In genomic region chr3:30227571-30228301, GRCh38 we compare ENCODE assay signal across 9 cellular contexts.
DNase-seq lines count a peak whose midpoint lies in the region; ATAC-seq, FAIRE-seq and TF ChIP-seq lines count a peak whose summit lies in the region.
"Had no signal": no experiment of that assay in that cellular context is flagged by ENCODE, and none has a peak within 500 bp of the region (broad histone marks: within the 10 kb centered on the region; RNA-seq: fewer than 3 reads in every experiment).

No MANE protein-coding gene starts in this region.

- H3K14ac ChIP-seq in H9 (ENCODE audit: insufficient read depth, low read length), result no peak overlapping the region

- H3K9me3 ChIP-seq in A549, result peaks cover 22% of the 10 kb centered on the region; the same call in 1 of the 3 replicates
- no peaks in the 10 kb centered on the region for H3K9me3 ChIP-seq in adipocyte (ENCODE audit: control insufficient read depth, low read length)
- no peaks in the 10 kb centered on the region for H3K9me3 ChIP-seq in H9 (ENCODE audit: control insufficient read depth, low read depth, low read length)

- H3K56ac ChIP-seq in H9 (ENCODE audit: insufficient read length, low read depth, low read length), result no peak overlapping the region

- H3T11ph ChIP-seq in H9 (ENCODE audit: low read length), result no peak overlapping the region

- H3K4me1 ChIP-seq in A549 (peaks cover 24% of the 10 kb centered on the region), adipocyte (ENCODE audit: control insufficient read depth, insufficient read depth, low read length) (peaks cover 43% of the 10 kb centered on the region), H9 (ENCODE audit: insufficient read depth, low read length) (no peaks in the 10 kb centered on the region; the same call in 1 of the 2 replicates)

- H3K27me3 Mint-ChIP-seq in H9 (ENCODE audit: low read depth), result no peaks in the 10 kb centered on the region

- H4K5ac ChIP-seq in H9 (ENCODE audit: insufficient read length, low read depth, low read length), result no peak overlapping the region

- no peak overlapping the region for H2BK20ac ChIP-seq in H9 (ENCODE audit: low read depth, low read length, poor library complexity, severe bottlenecking)

- FAIRE-seq in A549 (lab: Jason Lieb, UNC), result peak; percentile 99

- H3K36me3 ChIP-seq in adipocyte (ENCODE audit: control insufficient read depth, insufficient read depth, low read length, severe bottlenecking), result no peaks in the 10 kb centered on the region

- H3K79me2 ChIP-seq in H9 (ENCODE audit: insufficient read depth, low read length), result no peaks in the 10 kb centered on the region

- CTCF ChIA-PET in A549 (lab: Yijun Ruan, JAX), result interaction anchor here (1.2 kb wide), 1 partner anchor 28 kb away, joined by 3 read pairs; no protein-coding TSS in a partner anchor

- H3K9me3 Mint-ChIP-seq in H9, result 0 out of 5 replicates have a peak, but pooled peaks cover 0 to 2% of the 10 kb centered on the region in 2 experiments

- no peak overlapping the region for H2BK12ac ChIP-seq in H9 (ENCODE audit: insufficient read length, low read depth, low read length)

- WGBS in A549 (ENCODE audit: missing lambda C conversion rate), result 4% methylated on average over 2 of the region's 2 CpGs
- WGBS in H9 (ENCODE audit: extremely low coverage, insufficient read length, low lambda C conversion rate), result no CpG with 5 or more reads among the region's 2 CpGs

- no peak overlapping the region for H2AK5ac ChIP-seq in H9 (ENCODE audit: insufficient read length, low read length)

- no peaks in the 10 kb centered on the region for H3K27me3 ChIP-seq in adipocyte (replicated peaks; ENCODE audit: control insufficient read depth, insufficient read depth, low read length)
- H3K27me3 ChIP-seq in H9 (ENCODE audit: insufficient read depth, low read length), result no peaks in the 10 kb centered on the region

- peak in 1 of 2 experiments; percentile 82; a peak in 4 of 5 replicates for TF ChIP-seq RAD21 in A549 (conservative IDR thresholded peaks at IDR 0.05 in 1 of 2, IDR thresholded peaks at IDR 0.05 in 1 of 2)

- H3K4me2 ChIP-seq in A549, result peak overlapping the region; percentile 41
- no peak overlapping the region for H3K4me2 ChIP-seq in H9 (ENCODE audit: insufficient read depth, insufficient read length, low read length)

- POLR2A ChIA-PET in A549 (lab: Yijun Ruan, JAX), result interaction anchor here (1.0 kb wide), 1 partner anchor 378 kb away, joined by 4 read pairs; no protein-coding TSS in a partner anchor

- no peak for TF ChIP-seq CTCF in A549 (IDR thresholded peaks at IDR 0.05)
- TF ChIP-seq CTCF in H9 (conservative IDR thresholded peaks at IDR 0.05), result no peak

- no peak overlapping the region for H2BK120ac ChIP-seq in H9 (ENCODE audit: low read depth, low read length, poor library complexity, severe bottlenecking)

- no peak overlapping the region for H4K91ac ChIP-seq in H9 (ENCODE audit: insufficient read length, low read depth, low read length)

- H4K20me1 ChIP-seq in H9 (ENCODE audit: control insufficient read depth, insufficient read depth, insufficient read length), result no peaks in the 10 kb centered on the region

- no peak overlapping the region for H2BK15ac ChIP-seq in H9 (ENCODE audit: low read depth, low read length)

- H3K4me3 ChIP-seq in A549 (no peak overlapping the region), adipocyte (ENCODE audit: low read length) (peak overlapping the region; percentile 34)

- H2AFZ ChIP-seq in H9 (ENCODE audit: low read length), result no peak overlapping the region

- peak; percentile 88 to 93 for ATAC-seq in A549
- ATAC-seq: esophagus mucosa had no signal

- no peaks in the 10 kb centered on the region for H3K23me2 ChIP-seq in H9 (ENCODE audit: insufficient read length, low read depth, low read length, poor library complexity, severe bottlenecking)

- H3K18ac ChIP-seq in H9 (ENCODE audit: insufficient read length, low read depth, low read length), result no peak overlapping the region

- H2BK5ac ChIP-seq in H9 (ENCODE audit: insufficient read length, low read length), result no peak overlapping the region

- H3K27ac ChIP-seq in A549 (peak overlapping the region; percentile 92 to 93), H9 (ENCODE audit: insufficient read length, low read depth, low read length) (no peak overlapping the region)

- H3K9ac ChIP-seq in adipocyte (ENCODE audit: low read length) (peak overlapping the region; percentile 19), H9 (ENCODE audit: extremely low read depth, insufficient read length, low read length) (no peak overlapping the region)

- H3K27ac Mint-ChIP-seq in H9, result no peak overlapping the region; a peak in 1 of 7 replicates

- DNase-seq in A549 (ENCODE audit: low read depth in 1 of 2, low spot score in 1 of 2) (peak; percentile 25 to 93), HuH-7 (ENCODE audit: low spot score) (peak; percentile 5), adipocyte (ENCODE audit: low read depth) (peak; percentile 86), kidney tubule cell (ENCODE audit: low spot score) (peak; percentile 18), T-helper 9 cell (no peak), H9 (no peak), HK-2 (ENCODE audit: unreplicated experiment) (no peak), Ammon's horn (ENCODE audit: low spot score) (no peak)

- H3K36me3 Mint-ChIP-seq in H9 (ENCODE audit: insufficient read depth in 1 of 3, low read depth in 3 of 3), result no peaks in the 10 kb centered on the region

- peak; percentile 98 for TF ChIP-seq EP300 in A549 (IDR thresholded peaks at IDR 0.05)

- H3K4me1 Mint-ChIP-seq in H9, result peaks cover 9 to 15% of the 10 kb centered on the region in 2 experiments

- no peak overlapping the region for H4K8ac ChIP-seq in H9 (replicated peaks; ENCODE audit: insufficient read length, low read depth, low read length)

- H3K4ac ChIP-seq in H9 (ENCODE audit: low read depth, low read length), result no peak overlapping the region

- H3K4me3 Mint-ChIP-seq in H9, result no peak overlapping the region

- no peak for TF ChIP-seq POLR2A in A549 (IDR thresholded peaks at IDR 0.05; ENCODE audit: low read length)

- no peaks in the 10 kb centered on the region for H3K79me1 ChIP-seq in H9 (ENCODE audit: insufficient read depth, low read depth, low read length, poor library complexity, severe bottlenecking)

- no peak overlapping the region for H3K23ac ChIP-seq in H9 (ENCODE audit: insufficient read length, low read depth, low read length)

TF ChIP-seq in A549, 52 proteins besides CTCF, POLR2A, EP300 and RAD21 (continues in another document):
- TF ChIP-seq JUNB (IDR thresholded peaks at IDR 0.05), result peak; percentile 98
- TF ChIP-seq RARB (CRISPR knock-in tag; IDR thresholded peaks at IDR 0.05), result no peak
- no peak for TF ChIP-seq RFX5 (IDR thresholded peaks at IDR 0.05)
- TF ChIP-seq ELK1 (IDR thresholded peaks at IDR 0.05; ENCODE audit: low read depth, low read length), result no peak
- TF ChIP-seq FOSB (CRISPR knock-in tag; IDR thresholded peaks at IDR 0.05), result no peak
- peak; percentile 81 for TF ChIP-seq SMC3 (IDR thresholded peaks at IDR 0.05)
- peak; percentile 96 for TF ChIP-seq MAFK (IDR thresholded peaks at IDR 0.05; ENCODE audit: partially characterized antibody)
- TF ChIP-seq E2F6 (IDR thresholded peaks at IDR 0.05; ENCODE audit: borderline replicate concordance, low read depth), result 0 out of 2 replicates have a peak, but pooled peaks have one; percentile 23
- TF ChIP-seq FOSL2 (IDR thresholded peaks at IDR 0.05), result peak; percentile 90
- TF ChIP-seq FOSL2 (CRISPR knock-in tag; IDR thresholded peaks at IDR 0.05), result peak; percentile 88
- TF ChIP-seq EHMT2 (IDR thresholded peaks at IDR 0.05; ENCODE audit: low read depth), result no peak; the same call in 1 of the 2 replicates
- no peak for TF ChIP-seq ATOH8 (CRISPR knock-in tag; IDR thresholded peaks at IDR 0.05; ENCODE audit: low read depth)
- TF ChIP-seq HES2 (IDR thresholded peaks at IDR 0.05), result peak; percentile 88
- TF ChIP-seq HEYL (CRISPR knock-in tag; IDR thresholded peaks at IDR 0.05), result no peak
- TF ChIP-seq EHF (CRISPR knock-in tag; IDR thresholded peaks at IDR 0.05), result 0 out of 2 replicates have a peak, but pooled peaks have one; percentile 15
- TF ChIP-seq GATA3 (IDR thresholded peaks at IDR 0.05; ENCODE audit: borderline replicate concordance), result peak; percentile 98
- TF ChIP-seq NFE2L2 (conservative IDR thresholded peaks at IDR 0.05; ENCODE audit: low read length), result peak; percentile 66; the same call in 1 of the 2 replicates
- no peak for TF ChIP-seq POLR2AphosphoS2 (conservative IDR thresholded peaks at IDR 0.05; ENCODE audit: low read length)
- TF ChIP-seq USF2 (IDR thresholded peaks at IDR 0.05), result no peak

Comparison
In these comparisons a context has a peak if more than half of its experiments do, and no peak if none do; other contexts are left out.
1. DNase-seq: peak in A549 (2 of 2), HuH-7 (single experiment), adipocyte (single experiment) and kidney tubule cell (single experiment); none in T-helper 9 cell (single experiment), H9 (single experiment), HK-2 (single experiment) and Ammon's horn (single experiment).